In the genomic region with DNA sequence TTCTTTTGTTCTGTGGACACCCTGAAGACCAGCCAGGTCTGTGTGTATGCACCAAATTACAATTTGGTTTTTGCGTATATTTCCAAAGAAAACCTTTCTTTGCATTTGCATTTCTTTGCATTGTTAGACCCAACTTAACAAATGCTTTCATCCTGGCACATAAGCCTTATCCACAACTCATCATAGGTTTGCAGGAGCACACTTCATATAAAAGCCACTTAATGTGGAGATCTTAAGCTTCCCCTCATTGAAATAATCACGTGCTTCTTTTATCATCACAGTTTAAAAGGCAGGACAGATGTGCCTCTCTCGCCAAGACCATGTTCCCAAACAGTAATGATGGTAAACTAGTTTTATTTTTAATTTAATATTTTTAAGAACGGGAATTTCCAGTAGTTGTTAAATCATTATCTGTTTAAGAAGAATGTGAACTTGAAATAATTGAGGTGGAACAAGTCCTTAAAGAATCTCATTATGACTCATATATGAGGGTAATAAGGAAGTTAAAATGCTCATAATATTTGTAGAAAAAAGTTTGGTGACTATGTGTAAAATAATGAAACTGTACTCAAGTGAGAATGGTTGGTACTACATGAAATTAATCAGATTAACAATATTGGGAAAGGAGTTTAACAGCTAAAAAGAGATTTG, we compare ENCODE assay signal across 12 cellular contexts.
DNase-seq lines count a peak whose midpoint lies in the region; ATAC-seq and TF ChIP-seq lines count a peak whose summit lies in the region.
"Had no signal": no experiment of that assay in that cellular context is flagged by ENCODE, and none has a peak within 500 bp of the region (broad histone marks: within the 10 kb centered on the region; RNA-seq: fewer than 3 reads in every experiment).

No MANE protein-coding gene starts in this region.

- 68 to 69% methylated on average over 4 of the region's 4 CpGs for WGBS in heart right ventricle, 2 donors

- H3K9me3 ChIP-seq in adipocyte (ENCODE audit: control insufficient read depth, low read length) = no peaks in the 10 kb centered on the region
- no peaks in the 10 kb centered on the region for H3K9me3 ChIP-seq in heart right ventricle
- no peaks in the 10 kb centered on the region for H3K9me3 ChIP-seq in SJCRH30 (replicated peaks)
- H3K9me3 ChIP-seq: Peyer's patch had no signal

- ATAC-seq in HG03097 (IDR thresholded peaks at IDR 0.05; ENCODE audit: low FRiP score, unreplicated experiment) (peak; percentile 73), heart right ventricle (no peak)
- ATAC-seq: stimulated activated naive CD8-positive, alpha-beta T cell treated with anti-CD3 and anti-CD28 coated beads, Interleukin-15, amount 100 ng/mL, for 72 hours had no signal

- DNase-seq in EH (ENCODE audit: low read depth) (peak; percentile 0), GM20000 (ENCODE audit: low spot score) (peak; percentile 7), adipocyte (ENCODE audit: low read depth) (peak; percentile 7), SK-N-DZ (ENCODE audit: low spot score) (no peak), heart right ventricle (no peak), SJCRH30 (no peak), hypothalamus (lab: John Stamatoyannopoulos, UW) (no peak)
- DNase-seq: activated effector memory CD4-positive, alpha-beta T cell treated with anti-CD3 and anti-CD28 coated beads, Interleukin-2, amount 50 U/mL, for 16 hours; naive B cell; Peyer's patch; stimulated activated naive CD8-positive, alpha-beta T cell treated with anti-CD3 and anti-CD28 coated beads, Interleukin-15, amount 100 ng/mL, for 72 hours had no signal

- intact Hi-C loops in heart right ventricle (cut with DNase I) = loop anchor here in 9 of 10 donors (2.0 to 10.0 kb wide), 4 partner anchors 771 to 775 kb away; no protein-coding TSS in a partner anchor

- H3K27me3 ChIP-seq in adipocyte (replicated peaks; ENCODE audit: control insufficient read depth, insufficient read depth, low read length) (no peaks in the 10 kb centered on the region), heart right ventricle (no peaks in the 10 kb centered on the region), SJCRH30 (no peaks in the 10 kb centered on the region)
- H3K27me3 ChIP-seq: Peyer's patch had no signal

- H3K9ac ChIP-seq in adipocyte (ENCODE audit: low read length) = no peak overlapping the region

- H3K4me3 ChIP-seq in adipocyte (ENCODE audit: low read length) (no peak overlapping the region), heart right ventricle (no peak overlapping the region), SJCRH30 (no peak overlapping the region)
- H3K4me3 ChIP-seq: Peyer's patch had no signal

- H3K36me3 ChIP-seq in adipocyte (ENCODE audit: control insufficient read depth, insufficient read depth, low read length, severe bottlenecking) = no peaks in the 10 kb centered on the region
- no peaks in the 10 kb centered on the region for H3K36me3 ChIP-seq in heart right ventricle
- H3K36me3 ChIP-seq in SJCRH30 = no peaks in the 10 kb centered on the region
- H3K36me3 ChIP-seq: Peyer's patch had no signal

- H3K27ac ChIP-seq in heart right ventricle = no peak overlapping the region
- no peak overlapping the region for H3K27ac ChIP-seq in SJCRH30
- H3K27ac ChIP-seq: Peyer's patch had no signal

- TF ChIP-seq CTCF in GM20000 (IDR thresholded peaks at IDR 0.05; ENCODE audit: extremely low read depth, missing control alignments) (no peak), heart right ventricle (IDR thresholded peaks at IDR 0.05) (no peak)

- no peaks in the 10 kb centered on the region for H3K4me1 ChIP-seq in adipocyte (ENCODE audit: control insufficient read depth, insufficient read depth, low read length)
- no peaks in the 10 kb centered on the region for H3K4me1 ChIP-seq in heart right ventricle
- H3K4me1 ChIP-seq in SJCRH30 = no peaks in the 10 kb centered on the region
- H3K4me1 ChIP-seq: Peyer's patch had no signal

Comparison
In these comparisons a context has a peak if more than half of its experiments do, and no peak if none do; other contexts are left out.
1. DNase-seq: peak in EH (single experiment), GM20000 (single experiment) and adipocyte (single experiment); none in SK-N-DZ (single experiment), heart right ventricle (0 of 2), SJCRH30 (0 of 2) and hypothalamus (0 of 51).